ENCODE assay signal across 20 cellular contexts in genomic region chr9:36843964-36844363, GRCh38.
DNase-seq lines count a peak whose midpoint lies in the region; ATAC-seq and TF ChIP-seq lines count a peak whose summit lies in the region.
"Had no signal": no experiment of that assay in that cellular context is flagged by ENCODE, and none has a peak within 500 bp of the region (broad histone marks: within the 10 kb centered on the region; RNA-seq: fewer than 3 reads in every experiment).

No MANE protein-coding gene starts in this region.

- H3K27me3 ChIP-seq in Peyer's patch = no peaks in the 10 kb centered on the region
- H3K27me3 ChIP-seq: BE2C had no signal

- H3K36me3 Mint-ChIP-seq in activated CD4-positive, alpha-beta T cell treated with anti-CD3 and anti-CD28 coated beads for 36 hours (ENCODE audit: low read depth) = no peaks in the 10 kb centered on the region
- no peaks in the 10 kb centered on the region for H3K36me3 Mint-ChIP-seq in activated CD4-positive, alpha-beta T cell treated with anti-CD3 and anti-CD28 coated beads, Interleukin-2, amount 10 ng/mL, durations not matched to agents 7 days and 5 days (ENCODE audit: low read depth)
- no peaks in the 10 kb centered on the region for H3K36me3 Mint-ChIP-seq in activated T-helper 17 cell treated with anti-CD3 and anti-CD28 coated beads, Interleukin-2, amount 50 U/mL, for 72 hours (ENCODE audit: low read depth)
- H3K36me3 Mint-ChIP-seq in stimulated activated memory B cell treated with anti-CD40 and anti-IgM and Interleukin-4, amounts not matched to agents 10 μg/mL and 1 μg/mL and 100 μg/mL, for 72 hours = peaks cover 62% of the 10 kb centered on the region

- no peak overlapping the region for H3K4me3 ChIP-seq in Peyer's patch

- no peaks in the 10 kb centered on the region for H3K4me1 Mint-ChIP-seq in activated CD4-positive, alpha-beta T cell treated with anti-CD3 and anti-CD28 coated beads for 36 hours
- H3K4me1 Mint-ChIP-seq in activated CD4-positive, alpha-beta T cell treated with anti-CD3 and anti-CD28 coated beads, Interleukin-2, amount 10 ng/mL, durations not matched to agents 7 days and 5 days = no peaks in the 10 kb centered on the region
- H3K4me1 Mint-ChIP-seq in activated T-helper 17 cell treated with anti-CD3 and anti-CD28 coated beads, Interleukin-2, amount 50 U/mL, for 72 hours = no peaks in the 10 kb centered on the region
- H3K4me1 Mint-ChIP-seq in stimulated activated memory B cell treated with anti-CD40 and anti-IgM and Interleukin-4, amounts not matched to agents 10 μg/mL and 1 μg/mL and 100 μg/mL, for 72 hours = peaks cover 17% of the 10 kb centered on the region

- no peak overlapping the region for H3K4me3 Mint-ChIP-seq in activated CD4-positive, alpha-beta T cell treated with anti-CD3 and anti-CD28 coated beads for 36 hours
- H3K4me3 Mint-ChIP-seq in activated CD4-positive, alpha-beta T cell treated with anti-CD3 and anti-CD28 coated beads, Interleukin-2, amount 10 ng/mL, durations not matched to agents 7 days and 5 days = no peak overlapping the region
- H3K4me3 Mint-ChIP-seq in activated T-helper 17 cell treated with anti-CD3 and anti-CD28 coated beads, Interleukin-2, amount 50 U/mL, for 72 hours = no peak overlapping the region
- H3K4me3 Mint-ChIP-seq in stimulated activated memory B cell treated with anti-CD40 and anti-IgM and Interleukin-4, amounts not matched to agents 10 μg/mL and 1 μg/mL and 100 μg/mL, for 72 hours = no peak overlapping the region
- H3K4me3 Mint-ChIP-seq: CD4-positive, alpha-beta T cell had no signal

- peak; percentile 15 for DNase-seq in activated CD4-positive, alpha-beta T cell treated with anti-CD3 and anti-CD28 coated beads for 36 hours
- no peak for DNase-seq in activated CD4-positive, alpha-beta T cell treated with anti-CD3 and anti-CD28 coated beads, Interleukin-2, amount 10 ng/mL, durations not matched to agents 7 days and 5 days
- DNase-seq in Peyer's patch (no peak), DMS53 treated with DMSO at 0.1 percent for 48 hours (lab: John Stamatoyannopoulos, UW; ENCODE audit: unreplicated experiment) (no peak), DMS 273 treated with DMSO at 0.1 percent for 48 hours (lab: John Stamatoyannopoulos, UW) (no peak)
- DNase-seq: BE2C; Calu3; CD4-positive, alpha-beta T cell; DMS79; H7; NCI-H1417 treated with DMSO at 0.1 percent for 48 hours; NCI-H1930; NCI-H2171; NCI-H446; NCI-H69; NK-92 treated with Interleukin-12 subunit alpha and Interleukin-12 subunit beta, amount 100 ng/mL, for 24 hours had no signal

- no peaks in the 10 kb centered on the region for H3K4me1 ChIP-seq in Peyer's patch
- H3K4me1 ChIP-seq: BE2C had no signal

- H3K27ac ChIP-seq in Peyer's patch = no peak overlapping the region
- H3K27ac ChIP-seq: 22Rv1 had no signal

- H3K9me3 Mint-ChIP-seq in activated CD4-positive, alpha-beta T cell treated with anti-CD3 and anti-CD28 coated beads for 36 hours (ENCODE audit: low read depth) = no peaks in the 10 kb centered on the region
- H3K9me3 Mint-ChIP-seq in activated CD4-positive, alpha-beta T cell treated with anti-CD3 and anti-CD28 coated beads, Interleukin-2, amount 10 ng/mL, durations not matched to agents 7 days and 5 days = no peaks in the 10 kb centered on the region
- no peaks in the 10 kb centered on the region for H3K9me3 Mint-ChIP-seq in activated T-helper 17 cell treated with anti-CD3 and anti-CD28 coated beads, Interleukin-2, amount 50 U/mL, for 72 hours
- H3K9me3 Mint-ChIP-seq in stimulated activated memory B cell treated with anti-CD40 and anti-IgM and Interleukin-4, amounts not matched to agents 10 μg/mL and 1 μg/mL and 100 μg/mL, for 72 hours = no peaks in the 10 kb centered on the region
- H3K9me3 Mint-ChIP-seq: CD4-positive, alpha-beta T cell had no signal

- intact Hi-C loops in activated CD4-positive, alpha-beta T cell treated with anti-CD3 and anti-CD28 coated beads for 36 hours (cut with DNase I, micrococcal nuclease) = no loop called here

- no peak for TF ChIP-seq CTCF in Peyer's patch (IDR thresholded peaks at IDR 0.05)

- H3K9me3 ChIP-seq in Peyer's patch = no peaks in the 10 kb centered on the region
- H3K9me3 ChIP-seq: BE2C had no signal

- TF ChIP-seq POLR2A in Peyer's patch (IDR thresholded peaks at IDR 0.05) = no peak

- ATAC-seq in activated CD4-positive, alpha-beta T cell treated with anti-CD3 and anti-CD28 coated beads for 36 hours = peak; percentile 47
- ATAC-seq in HG02852 (IDR thresholded peaks at IDR 0.05; ENCODE audit: unreplicated experiment) = peak; percentile 50
- peak; percentile 35 for ATAC-seq in activated T-helper 17 cell treated with anti-CD3 and anti-CD28 coated beads, Interleukin-2, amount 50 U/mL, for 72 hours (replicated peaks)
- ATAC-seq in stimulated activated memory B cell treated with anti-CD40 and anti-IgM and Interleukin-4, amounts not matched to agents 10 μg/mL and 1 μg/mL and 100 μg/mL, for 72 hours = no peak

- CTCF ChIA-PET in activated CD4-positive, alpha-beta T cell treated with anti-CD3 and anti-CD28 coated beads for 36 hours (lab: Charles Lee) = no interaction called here
- CTCF ChIA-PET in activated CD4-positive, alpha-beta T cell treated with anti-CD3 and anti-CD28 coated beads, Interleukin-2, amount 10 ng/mL, durations not matched to agents 7 days and 5 days (lab: Charles Lee) = no interaction called here

- peaks cover under 1% of the 10 kb centered on the region for H3K27me3 Mint-ChIP-seq in activated CD4-positive, alpha-beta T cell treated with anti-CD3 and anti-CD28 coated beads for 36 hours
- no peaks in the 10 kb centered on the region for H3K27me3 Mint-ChIP-seq in activated CD4-positive, alpha-beta T cell treated with anti-CD3 and anti-CD28 coated beads, Interleukin-2, amount 10 ng/mL, durations not matched to agents 7 days and 5 days
- peaks cover 17% of the 10 kb centered on the region for H3K27me3 Mint-ChIP-seq in activated T-helper 17 cell treated with anti-CD3 and anti-CD28 coated beads, Interleukin-2, amount 50 U/mL, for 72 hours
- no peaks in the 10 kb centered on the region for H3K27me3 Mint-ChIP-seq in stimulated activated memory B cell treated with anti-CD40 and anti-IgM and Interleukin-4, amounts not matched to agents 10 μg/mL and 1 μg/mL and 100 μg/mL, for 72 hours
- H3K27me3 Mint-ChIP-seq: CD4-positive, alpha-beta T cell had no signal

- POLR2A ChIA-PET in activated CD4-positive, alpha-beta T cell treated with anti-CD3 and anti-CD28 coated beads for 36 hours (lab: Charles Lee) = no interaction called here
- POLR2A ChIA-PET in activated CD4-positive, alpha-beta T cell treated with anti-CD3 and anti-CD28 coated beads, Interleukin-2, amount 10 ng/mL, durations not matched to agents 7 days and 5 days (lab: Charles Lee) = no interaction called here

- no peak overlapping the region for H3K27ac Mint-ChIP-seq in activated CD4-positive, alpha-beta T cell treated with anti-CD3 and anti-CD28 coated beads for 36 hours
- no peak overlapping the region for H3K27ac Mint-ChIP-seq in activated CD4-positive, alpha-beta T cell treated with anti-CD3 and anti-CD28 coated beads, Interleukin-2, amount 10 ng/mL, durations not matched to agents 7 days and 5 days
- no peak overlapping the region for H3K27ac Mint-ChIP-seq in activated T-helper 17 cell treated with anti-CD3 and anti-CD28 coated beads, Interleukin-2, amount 50 U/mL, for 72 hours
- peak overlapping the region; percentile 47 for H3K27ac Mint-ChIP-seq in stimulated activated memory B cell treated with anti-CD40 and anti-IgM and Interleukin-4, amounts not matched to agents 10 μg/mL and 1 μg/mL and 100 μg/mL, for 72 hours
- H3K27ac Mint-ChIP-seq: CD4-positive, alpha-beta T cell had no signal

- H3K36me3 ChIP-seq in Peyer's patch = no peaks in the 10 kb centered on the region
